Comparison of ENCODE assay signal across 19 cellular contexts in the genomic region with DNA sequence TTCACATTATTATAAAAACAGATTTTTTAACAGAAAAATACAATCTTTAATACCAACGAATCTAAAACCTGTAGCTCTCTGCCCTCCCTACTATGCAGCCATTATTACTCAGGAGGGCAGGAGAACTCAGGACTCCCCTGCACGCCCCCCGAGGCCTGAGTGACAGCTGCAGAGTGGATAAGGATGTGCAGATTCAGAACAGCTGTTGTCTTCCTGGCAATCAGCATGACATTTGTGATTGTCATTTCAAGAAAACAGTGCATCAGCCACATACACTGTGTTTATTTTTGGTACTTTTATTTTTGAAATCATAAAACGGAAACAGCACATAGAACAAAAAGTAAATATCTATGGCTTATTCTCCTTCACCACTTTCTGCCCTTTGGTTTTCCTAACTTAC.
"Had no signal": no experiment of that assay in that cellular context is flagged by ENCODE, and none has a peak within 500 bp of the region (broad histone marks: within the 10 kb centered on the region; RNA-seq: fewer than 3 reads in every experiment).

No MANE protein-coding gene starts in this region.

- H3K27me3 ChIP-seq: adrenal gland, colonic mucosa had no signal

- H3K4me3 ChIP-seq: adrenal gland, colonic mucosa had no signal

- H3K27ac ChIP-seq: adrenal gland, colonic mucosa, VCaP had no signal

- DNase-seq: activated CD4-positive, alpha-beta memory T cell treated with anti-CD3 and anti-CD28 coated beads for 36 hours; activated CD4-positive, alpha-beta T cell treated with anti-CD3 and anti-CD28 coated beads, Interleukin-2, amount 10 ng/mL, durations not matched to agents 7 days and 5 days; activated CD4-positive, CD25-positive, alpha-beta regulatory T cell; activated naive CD4-positive, alpha-beta T cell treated with anti-CD3 and anti-CD28 coated beads, Interleukin-2, amount 50 U/mL, for 16 hours; activated naive CD8-positive, alpha-beta T cell treated with anti-CD3 and anti-CD28 coated beads, Interleukin-2, amount 10 ng/mL, durations not matched to agents 7 days and 5 days; activated T-cell treated with anti-CD3 and anti-CD28 coated beads for 4 hours; adrenal gland; anterior cingulate cortex; colonic mucosa; Kasumi-1; KBM-7; NCI-H1092; NCI-H187; NCI-H2081; NCI-H446; NCI-H526; SIG-M5; T-helper 1 cell had no signal

- H3K9me3 ChIP-seq: adrenal gland, colonic mucosa had no signal

- H3K36me3 ChIP-seq: adrenal gland, colonic mucosa had no signal
